8 cellular contexts compared by ENCODE assay signal in genomic region chr9:37119907-37120839, GRCh38. TPM values are rescaled to one million over a fixed set of nuclear protein-coding genes. Genes with fewer than 3 reads are reported as not detected.
DNase-seq lines count a peak whose midpoint lies in the region; TF ChIP-seq lines count a peak whose summit lies in the region.

Gene ZCCHC7 (plus strand): TSS chr9:37120574.

- H3K4me3 ChIP-seq in NB4 (ENCODE audit: low read depth, low read length) (peak within 1 kb of the TSS; percentile 85), SK-N-MC (peak within 1 kb of the TSS; percentile 81)

- H3K36me3 Mint-ChIP-seq in HFFc6 (ENCODE audit: low read depth), result peaks cover 5% of the 10 kb centered on the region
- peaks cover 8% of the 10 kb centered on the region for H3K36me3 Mint-ChIP-seq in activated naive CD4-positive, alpha-beta T cell treated with anti-CD3 and anti-CD28 coated beads, Interleukin-2, amount 10 ng/mL, durations not matched to agents 7 days and 5 days

- TF ChIP-seq CTCF in HFFc6 (IDR thresholded peaks at IDR 0.05), result no peak
- no peak for TF ChIP-seq CTCF in NB4 (IDR thresholded peaks at IDR 0.05; ENCODE audit: low read depth, low read length)

- DNase-seq in GM04503 (ENCODE audit: low read depth) (peak; percentile 61), HFFc6 (peak; percentile 94), NB4 (ENCODE audit: low read depth) (peak; percentile 89), SK-N-MC (ENCODE audit: low read depth, low spot score) (peak; percentile 81), germinal center (ENCODE audit: low spot score) (peak; percentile 99), non-pigmented ciliary epithelial cell (ENCODE audit: low read depth) (peak; percentile 67), superior temporal gyrus (ENCODE audit: extremely low spot score) (peak; percentile 98)
- DNase-seq in activated naive CD4-positive, alpha-beta T cell treated with anti-CD3 and anti-CD28 coated beads, Interleukin-2, amount 10 ng/mL, durations not matched to agents 7 days and 5 days, result peak; percentile 98

- H3K9me3 Mint-ChIP-seq in HFFc6, result peaks cover 6% of the 10 kb centered on the region
- peaks cover 6% of the 10 kb centered on the region for H3K9me3 Mint-ChIP-seq in activated naive CD4-positive, alpha-beta T cell treated with anti-CD3 and anti-CD28 coated beads, Interleukin-2, amount 10 ng/mL, durations not matched to agents 7 days and 5 days

- peak within 1 kb of the TSS; percentile 94 for H3K9ac ChIP-seq in SK-N-MC (ENCODE audit: insufficient read length)

- H3K4me1 Mint-ChIP-seq in HFFc6 (ENCODE audit: low read depth), result peaks cover 35% of the 10 kb centered on the region
- peaks cover 31% of the 10 kb centered on the region for H3K4me1 Mint-ChIP-seq in activated naive CD4-positive, alpha-beta T cell treated with anti-CD3 and anti-CD28 coated beads, Interleukin-2, amount 10 ng/mL, durations not matched to agents 7 days and 5 days

- H3K27ac Mint-ChIP-seq in HFFc6, result peak within 1 kb of the TSS; percentile 94
- H3K27ac Mint-ChIP-seq in activated naive CD4-positive, alpha-beta T cell treated with anti-CD3 and anti-CD28 coated beads, Interleukin-2, amount 10 ng/mL, durations not matched to agents 7 days and 5 days, result peak within 1 kb of the TSS; percentile 97

- H3K27me3 Mint-ChIP-seq in HFFc6 (ENCODE audit: insufficient read depth), result no peaks in the 10 kb centered on the region; the same call in 1 of the 2 replicates
- peaks cover 3% of the 10 kb centered on the region for H3K27me3 Mint-ChIP-seq in activated naive CD4-positive, alpha-beta T cell treated with anti-CD3 and anti-CD28 coated beads, Interleukin-2, amount 10 ng/mL, durations not matched to agents 7 days and 5 days

- H3K27ac ChIP-seq in SK-N-MC, result peak within 1 kb of the TSS; percentile 87

- peak within 1 kb of the TSS; percentile 92 for H3K4me3 Mint-ChIP-seq in HFFc6
- peak within 1 kb of the TSS; percentile 92 for H3K4me3 Mint-ChIP-seq in activated naive CD4-positive, alpha-beta T cell treated with anti-CD3 and anti-CD28 coated beads, Interleukin-2, amount 10 ng/mL, durations not matched to agents 7 days and 5 days

- H3K36me3 ChIP-seq in SK-N-MC (ENCODE audit: insufficient read depth, low read length), result peaks cover 3% of the 10 kb centered on the region

- CTCF ChIA-PET in activated naive CD4-positive, alpha-beta T cell treated with anti-CD3 and anti-CD28 coated beads, Interleukin-2, amount 10 ng/mL, durations not matched to agents 7 days and 5 days (lab: Charles Lee), result interaction anchor here (0.7 to 1.7 kb wide), 2 partner anchors 41 to 181 kb away, joined by 3 to 8 read pairs; no protein-coding TSS in a partner anchor

- H3K9me3 ChIP-seq in SK-N-MC (ENCODE audit: low read depth, low read length), result peaks cover 4% of the 10 kb centered on the region; the same call in 1 of the 2 replicates

- peak; percentile 62 for TF ChIP-seq POLR2A in NB4 (IDR thresholded peaks at IDR 0.05; ENCODE audit: extremely low read depth, insufficient read length)

RNA-seq across cellular contexts. Expression of gene ZCCHC7, which starts in this region (rescaled TPM):
- total RNA-seq in HFFc6 (2021; fragmentation: NEBNext Ultra II Directional; extraction: Animal tissue kit (Norgen Biotek cat#: 25700)), result 10 to 100 TPM; 18.5 to 22.9 (median 18.8) TPM

Comparison
In these comparisons a context has a peak if more than half of its experiments do, and no peak if none do; other contexts are left out.
1. Peak in every context shown above with its lines: DNase-seq, H3K4me3 ChIP-seq and H3K27ac ChIP-seq.